Comparison of ENCODE assay signal across 8 cellular contexts in genomic region chr1:225881081-225882007, GRCh38. TPM values are rescaled to one million over a fixed set of nuclear protein-coding genes. Genes with fewer than 3 reads are reported as not detected.
DNase-seq lines count a peak whose midpoint lies in the region; ATAC-seq, FAIRE-seq and TF ChIP-seq lines count a peak whose summit lies in the region.

No MANE protein-coding gene starts in this region.

- no CpG with 5 or more reads among the region's 28 CpGs for WGBS in H9 (ENCODE audit: extremely low coverage, insufficient read length, low lambda C conversion rate)
- WGBS in GM12878 (ENCODE audit: insufficient coverage, insufficient replicate concordance, low lambda C conversion rate, missing lambda C conversion rate) = 13% methylated on average over 28 of the region's 28 CpGs

- H2BK12ac ChIP-seq in H9 (ENCODE audit: insufficient read length, low read depth, low read length) = no peak overlapping the region

- H3K4me3 ChIP-seq in BLaER1 treated with 17β-estradiol and CSF1 and Interleukin-3, amounts not matched to agents 10 nM and 100 nM = peak overlapping the region; percentile 89 to 100 (median 98)
- peak overlapping the region; percentile 88 for H3K4me3 ChIP-seq in GM12878
- H3K4me3 ChIP-seq in iPS-15b (ENCODE audit: low read depth, low read length) = peak overlapping the region; percentile 78
- H3K4me3 ChIP-seq in skeletal muscle cell (ENCODE audit: low read depth, low read length) = peak overlapping the region; percentile 96

- peaks cover 34 to 49% of the 10 kb centered on the region in 2 experiments for H3K4me1 Mint-ChIP-seq in H9

- H2AK5ac ChIP-seq in H9 (ENCODE audit: insufficient read length, low read length) = no peak overlapping the region

- H3K9me3 Mint-ChIP-seq in H9 = no peaks in the 10 kb centered on the region

- peak overlapping the region; percentile 47 for H3K18ac ChIP-seq in H9 (ENCODE audit: insufficient read length, low read depth, low read length)

- SMC1A ChIA-PET in GM12878 (lab: Charles Lee; ENCODE audit: uncharacterized antibody, unreplicated experiment) = interaction anchor here (0.8 to 5.1 kb wide), 12 partner anchors 8 to 117 kb away, joined by 3 to 29 read pairs (median 6); partner anchors contain the start of gene SRP9

- H3K27ac ChIP-seq in BLaER1 treated with 17β-estradiol and CSF1 and Interleukin-3, amounts not matched to agents 10 nM and 100 nM = peak overlapping the region; percentile 81 to 97 (median 90)
- H3K27ac ChIP-seq in H9 (ENCODE audit: insufficient read length, low read depth, low read length) (no peak overlapping the region), RWPE1 (peak overlapping the region; percentile 88), GM12878 (ENCODE audit: control insufficient read depth, insufficient read depth) (peak overlapping the region; percentile 77)

- TF ChIP-seq POLR2A in GM12878 (IDR thresholded peaks at IDR 0.05; ENCODE audit: low read depth, low read length) = no peak

- H3K79me2 ChIP-seq in H9 (ENCODE audit: insufficient read depth, low read length) (peaks cover 9% of the 10 kb centered on the region; the same call in 1 of the 2 replicates), GM12878 (ENCODE audit: control insufficient read depth, insufficient read depth, low read length) (peaks cover 30% of the 10 kb centered on the region)

- peak overlapping the region; percentile 86 to 96 (median 91) for H3K9ac ChIP-seq in BLaER1 treated with 17β-estradiol and CSF1 and Interleukin-3, amounts not matched to agents 10 nM and 100 nM
- peak overlapping the region; percentile 78 for H3K9ac ChIP-seq in H9 (ENCODE audit: extremely low read depth, insufficient read length, low read length)
- peak overlapping the region; percentile 90 for H3K9ac ChIP-seq in GM12878 (ENCODE audit: control insufficient read depth, insufficient read depth, low read length)
- H3K9ac ChIP-seq in iPS-15b (ENCODE audit: low read depth, low read length) = peak overlapping the region; percentile 73

- no peaks in the 10 kb centered on the region for H3K9me3 ChIP-seq in BLaER1 treated with 17β-estradiol and CSF1 and Interleukin-3, amounts not matched to agents 10 nM and 100 nM (replicated peaks in 1 of 11)
- H3K9me3 ChIP-seq in H9 (ENCODE audit: control insufficient read depth, low read depth, low read length) = no peaks in the 10 kb centered on the region
- H3K9me3 ChIP-seq in GM12878 (replicated peaks; ENCODE audit: control insufficient read depth, insufficient read depth, low read length) = no peaks in the 10 kb centered on the region
- H3K9me3 ChIP-seq in iPS-15b (ENCODE audit: control insufficient read depth, insufficient read depth, low read length) = no peaks in the 10 kb centered on the region

- POLR2A ChIA-PET in RWPE1 (lab: Yijun Ruan, JAX; ENCODE audit: low non-redundant PET) (interaction anchor here (2.4 kb wide), 1 partner anchor 42 kb away, joined by 22 read pairs; the partner anchor contains the start of gene PYCR2), GM12878 (lab: Charles Lee) (interaction anchor here (0.5 to 4.9 kb wide), 9 partner anchors 13 to 152 kb away, joined by 3 to 30 read pairs (median 11); partner anchors contain the start of genes PYCR2 and SRP9)

- ATAC-seq in GM12878 = peak; percentile 51

- peak overlapping the region in 2 of 3 experiments; percentile 91; a peak in 3 of 7 replicates for H3K27ac Mint-ChIP-seq in H9

- in situ Hi-C loops in GM12878 (cut with MboI) = no loop called here

- peaks cover 9 to 25% (median 10%) of the 10 kb centered on the region in 3 experiments; a peak in 5 of 7 replicates for H3K36me3 Mint-ChIP-seq in H9 (ENCODE audit: insufficient read depth in 1 of 3, low read depth in 3 of 3)

- no peak overlapping the region for H4K91ac ChIP-seq in H9 (ENCODE audit: insufficient read length, low read depth, low read length)

- H4K20me1 ChIP-seq in BLaER1 treated with 17β-estradiol and CSF1 and Interleukin-3, amounts not matched to agents 10 nM and 100 nM = peaks cover 0 to 52% (median 24%) of the 10 kb centered on the region in 11 experiments; a peak in 15 of 22 replicates
- H4K20me1 ChIP-seq in H9 (ENCODE audit: control insufficient read depth, insufficient read depth, insufficient read length) (no peaks in the 10 kb centered on the region), GM12878 (ENCODE audit: control insufficient read depth, insufficient read depth) (0 out of 2 replicates have a peak, but pooled peaks cover 3% of the 10 kb centered on the region)

- H2BK120ac ChIP-seq in H9 (ENCODE audit: low read depth, low read length, poor library complexity, severe bottlenecking) = no peak overlapping the region

- TF ChIP-seq EP300 in GM12878 (IDR thresholded peaks at IDR 0.05; ENCODE audit: borderline replicate concordance in 1 of 2, control insufficient read depth in 1 of 2, low read depth in 2 of 2, low read length in 2 of 2) = no peak

- H3K4me1 ChIP-seq in BLaER1 treated with 17β-estradiol and CSF1 and Interleukin-3, amounts not matched to agents 10 nM and 100 nM = peaks cover 49 to 64% (median 58%) of the 10 kb centered on the region in 10 experiments
- H3K4me1 ChIP-seq in H9 (ENCODE audit: insufficient read depth, low read length) = peaks cover 12% of the 10 kb centered on the region; the same call in 1 of the 2 replicates
- H3K4me1 ChIP-seq in GM12878 (ENCODE audit: control insufficient read depth, insufficient read depth, low read length) = peaks cover 30% of the 10 kb centered on the region
- peaks cover 14% of the 10 kb centered on the region for H3K4me1 ChIP-seq in iPS-15b (ENCODE audit: control insufficient read depth, insufficient read depth, low read length)

- no peak overlapping the region for H2BK5ac ChIP-seq in H9 (ENCODE audit: insufficient read length, low read length)

- no peak for TF ChIP-seq RAD21 in GM12878 (IDR thresholded peaks at IDR 0.05; ENCODE audit: insufficient read depth, low read depth, low read length)

- H4K5ac ChIP-seq in H9 (ENCODE audit: insufficient read length, low read depth, low read length) = peak overlapping the region; percentile 25

- H4K8ac ChIP-seq in H9 (replicated peaks; ENCODE audit: insufficient read length, low read depth, low read length) = no peak overlapping the region

- H3K27me3 ChIP-seq in BLaER1 treated with 17β-estradiol and CSF1 and Interleukin-3, amounts not matched to agents 10 nM and 100 nM = peaks cover 7 to 29% (median 19%) of the 10 kb centered on the region in 11 experiments
- H3K27me3 ChIP-seq in H9 (ENCODE audit: insufficient read depth, low read length) = no peaks in the 10 kb centered on the region
- no peaks in the 10 kb centered on the region for H3K27me3 ChIP-seq in GM12878 (replicated peaks in 1 of 2; ENCODE audit: control insufficient read depth in 2 of 2, insufficient read depth in 2 of 2, low read length in 1 of 2)
- H3K27me3 ChIP-seq in iPS-15b (ENCODE audit: control insufficient read depth, insufficient read depth, low read length) = no peaks in the 10 kb centered on the region

- CTCF ChIA-PET in RWPE1 (lab: Yijun Ruan, JAX) = interaction anchor here (0.6 to 2.0 kb wide), 11 partner anchors 24 to 407 kb away, joined by 3 to 11 read pairs (median 4); partner anchors contain the start of genes EPHX1 and PYCR2
- CTCF ChIA-PET in GM12878 (lab: Yijun Ruan, JAX) = interaction anchor here (0.6 to 4.9 kb wide), 15 partner anchors 9 to 399 kb away, joined by 3 to 40 read pairs (median 4); partner anchors contain the start of gene SRP9

- no peak overlapping the region for H3K56ac ChIP-seq in H9 (ENCODE audit: insufficient read length, low read depth, low read length)

- TF ChIP-seq CTCF in H9 (conservative IDR thresholded peaks at IDR 0.05) (no peak), RWPE1 (conservative IDR thresholded peaks at IDR 0.05; ENCODE audit: low read depth) (no peak), GM12878 (IDR thresholded peaks at IDR 0.05 in 2 of 3, conservative IDR thresholded peaks at IDR 0.05 in 1 of 3; ENCODE audit: control insufficient read depth in 2 of 3, extremely low read depth in 1 of 3, insufficient read depth in 1 of 3, low read depth in 3 of 3, low read length in 3 of 3) (no peak)

- no peak overlapping the region for H2BK20ac ChIP-seq in H9 (ENCODE audit: low read depth, low read length, poor library complexity, severe bottlenecking)

- no peaks in the 10 kb centered on the region for H3K79me1 ChIP-seq in H9 (ENCODE audit: insufficient read depth, low read depth, low read length, poor library complexity, severe bottlenecking)

- H3K23ac ChIP-seq in H9 (ENCODE audit: insufficient read length, low read depth, low read length) = no peak overlapping the region

- peak overlapping the region; percentile 95 to 100 (median 99) for H3K4me2 ChIP-seq in BLaER1 treated with 17β-estradiol and CSF1 and Interleukin-3, amounts not matched to agents 10 nM and 100 nM
- H3K4me2 ChIP-seq in H9 (ENCODE audit: insufficient read depth, insufficient read length, low read length) = peak overlapping the region; percentile 83
- H3K4me2 ChIP-seq in GM12878 (ENCODE audit: control insufficient read depth, insufficient read depth) = peak overlapping the region; percentile 96

- no peak overlapping the region for H3T11ph ChIP-seq in H9 (ENCODE audit: low read length)

- RAD21 ChIA-PET in GM12878 (lab: Charles Lee; ENCODE audit: unreplicated experiment) = interaction anchor here (0.8 to 3.7 kb wide), 8 partner anchors 14 to 106 kb away, joined by 3 to 37 read pairs (median 10); partner anchors contain the start of genes PYCR2 and SRP9

- BruUV-seq in GM12878 (replicated peaks; lab: Mats Ljungman, UMichigan) = no TSS peak

- intact Hi-C loops in GM12878 (cut with micrococcal nuclease; ENCODE audit: unreplicated experiment) = loop anchor here (1.0 kb wide), 1 partner anchor 16 kb away; no protein-coding TSS in a partner anchor

- peak overlapping the region; percentile 78 to 88 for H3K4me3 Mint-ChIP-seq in H9

- H3K36me3 ChIP-seq in BLaER1 treated with 17β-estradiol and CSF1 and Interleukin-3, amounts not matched to agents 10 nM and 100 nM = peaks cover 7 to 19% (median 13%) of the 10 kb centered on the region in 11 experiments; a peak in 15 of 22 replicates
- H3K36me3 ChIP-seq in GM12878 (ENCODE audit: control insufficient read depth in 2 of 2, insufficient read depth in 2 of 2, low read length in 1 of 2) (peaks cover 0 to 1% of the 10 kb centered on the region in 2 experiments; a peak in 2 of 4 replicates), iPS-15b (ENCODE audit: control insufficient read depth, insufficient read depth, low read length) (peaks cover 6% of the 10 kb centered on the region)

- peaks cover 2% of the 10 kb centered on the region; the same call in 1 of the 2 replicates for H3K27me3 Mint-ChIP-seq in H9 (ENCODE audit: low read depth)

- peak; percentile 56 for DNase-seq in H9
- peak; percentile 43 for DNase-seq in RWPE1 (ENCODE audit: low spot score)
- no peak for DNase-seq in GM12878 (ENCODE audit: low read depth, low spot score)
- DNase-seq in skeletal muscle cell (ENCODE audit: low read depth) = no peak
- no peak for DNase-seq in DMS 273 treated with DMSO at 0.1 percent for 48 hours (lab: John Stamatoyannopoulos, UW)
- DNase-seq in NCI-H82 treated with DMSO at 0.1 percent for 48 hours (lab: John Stamatoyannopoulos, UW; ENCODE audit: unreplicated experiment) = no peak

- peak overlapping the region; percentile 78 for H3K14ac ChIP-seq in H9 (ENCODE audit: insufficient read depth, low read length)

- no peak overlapping the region for H2AFZ ChIP-seq in H9 (ENCODE audit: low read length)
- H2AFZ ChIP-seq in GM12878 (ENCODE audit: control insufficient read depth, low read depth, low read length) = peak overlapping the region; percentile 93

- no peak for FAIRE-seq in GM12878 (lab: Jason Lieb, UNC)

- peaks cover 21% of the 10 kb centered on the region for H3K23me2 ChIP-seq in H9 (ENCODE audit: insufficient read length, low read depth, low read length, poor library complexity, severe bottlenecking)

- H3K4ac ChIP-seq in H9 (ENCODE audit: low read depth, low read length) = no peak overlapping the region

- H2BK15ac ChIP-seq in H9 (ENCODE audit: low read depth, low read length) = no peak overlapping the region

RNA-seq across cellular contexts. Expression of gene TMEM63A, which starts 0.8 kb away (rescaled TPM):
- total RNA-seq in H9 (2021) (75.7 and 80.7 TPM in 2 replicates), GM12878 (2014; rRNA removed) (12.0 TPM in 2 replicates), GM12878 (2014; rRNA removed; fragmentation: Illumina TruSeq; extraction: Trizol) (8.7 and 10.4 TPM in 2 replicates), GM12878 (2021) (27.6 and 31.8 TPM in 2 replicates)
- total RNA-seq in GM12878 (2013; cell fraction: nucleolus; rRNA removed) = 302 and 309 TPM in 2 replicates
- 9.4 TPM for polyA plus RNA-seq in GM12878 (2011; ENCODE audit: low read depth)
- polyA plus RNA-seq in GM12878 (2011; rRNA removed) (21.0 and 33.5 TPM in 2 replicates), GM12878 (2014; fragmentation: Illumina TruSeq; extraction: Trizol) (19.6 and 20.1 TPM in 2 replicates), GM12878 (2014; fragmentation: Nextera tagmentation; extraction: Ambion mirVana) (1 to 10 TPM; 1.3 to 1.8 TPM), GM12878 (2014; rRNA removed) (17.2 and 20.2 TPM in 2 replicates), GM12878 (2016; fragmentation: Nextera tagmentation; extraction: Ambion mirVana) (10 to 100 TPM; 14.4 to 15.9 TPM)
- 18.1 and 18.5 TPM in 2 replicates for polyA plus RNA-seq in GM12878 (2011; cell fraction: cytosol; rRNA removed)
- 203 and 271 TPM in 2 replicates for polyA plus RNA-seq in GM12878 (2011; cell fraction: nucleus; rRNA removed)
- 18.2 and 27.5 TPM in 2 replicates for polyA plus RNA-seq in GM12878 (2012)
- polyA minus RNA-seq in GM12878 (2011; rRNA and poly(A)+ RNA removed) = 37.9 and 46.4 TPM in 2 replicates
- polyA minus RNA-seq in GM12878 (2011; cell fraction: cytosol; rRNA and poly(A)+ RNA removed) = 7.7 and 11.4 TPM in 2 replicates
- polyA minus RNA-seq in GM12878 (2011; cell fraction: nucleus; rRNA and poly(A)+ RNA removed) = 61.2 and 88.9 TPM in 2 replicates

RNA-seq across cellular contexts. Expression of gene LEFTY1, which starts 7.6 kb away (rescaled TPM):
- total RNA-seq in H9 (2021) = 102 and 107 TPM in 2 replicates
- total RNA-seq in GM12878 (2013; cell fraction: nucleolus; rRNA removed) = not detected in 2 replicates
- 0.06 TPM in 1 of 2 replicates, not detected in the other for total RNA-seq in GM12878 (2014; rRNA removed)
- not detected in 2 replicates for total RNA-seq in GM12878 (2014; rRNA removed; fragmentation: Illumina TruSeq; extraction: Trizol)
- 0.27 TPM in 1 of 2 replicates, not detected in the other for total RNA-seq in GM12878 (2021)
- polyA plus RNA-seq in GM12878 (2011; ENCODE audit: low read depth) = not detected
- not detected in 2 replicates for polyA plus RNA-seq in GM12878 (2011; rRNA removed)
- polyA plus RNA-seq in GM12878 (2011; cell fraction: cytosol; rRNA removed) = 0.04 TPM in 1 of 2 replicates, not detected in the other
- polyA plus RNA-seq in GM12878 (2011; cell fraction: nucleus; rRNA removed) = 0.06 TPM in 1 of 2 replicates, not detected in the other
- polyA plus RNA-seq in GM12878 (2012) = 0.08 TPM in 1 of 2 replicates, not detected in the other
- not detected in 2 replicates for polyA plus RNA-seq in GM12878 (2014; fragmentation: Illumina TruSeq; extraction: Trizol)
- not detected for polyA plus RNA-seq in GM12878 (2014; fragmentation: Nextera tagmentation; extraction: Ambion mirVana)
- polyA plus RNA-seq in GM12878 (2014; rRNA removed) = 0.06 TPM in 1 of 2 replicates, not detected in the other
- polyA plus RNA-seq in GM12878 (2016; fragmentation: Nextera tagmentation; extraction: Ambion mirVana) = not detected
- polyA minus RNA-seq in GM12878 (2011; rRNA and poly(A)+ RNA removed) = not detected in 2 replicates
- polyA minus RNA-seq in GM12878 (2011; cell fraction: cytosol; rRNA and poly(A)+ RNA removed) = not detected in 2 replicates
- not detected in 2 replicates for polyA minus RNA-seq in GM12878 (2011; cell fraction: nucleus; rRNA and poly(A)+ RNA removed)

RNA-seq across cellular contexts. Expression of gene PYCR2, which starts 42.7 kb away (rescaled TPM):
- 104 TPM in 2 replicates for total RNA-seq in H9 (2021)
- 41.1 and 41.4 TPM in 2 replicates for total RNA-seq in GM12878 (2013; cell fraction: nucleolus; rRNA removed)
- 53.4 and 65.2 TPM in 2 replicates for total RNA-seq in GM12878 (2014; rRNA removed)
- total RNA-seq in GM12878 (2014; rRNA removed; fragmentation: Illumina TruSeq; extraction: Trizol) = 31.0 and 33.6 TPM in 2 replicates
- total RNA-seq in GM12878 (2021) = 77.2 and 81.8 TPM in 2 replicates
- polyA plus RNA-seq in GM12878 (2011; ENCODE audit: low read depth) = 22.2 TPM
- polyA plus RNA-seq in GM12878 (2011; rRNA removed) = 24.3 and 46.0 TPM in 2 replicates
- polyA plus RNA-seq in GM12878 (2011; cell fraction: cytosol; rRNA removed) = 49.9 and 63.2 TPM in 2 replicates
- polyA plus RNA-seq in GM12878 (2011; cell fraction: nucleus; rRNA removed) = 101 and 106 TPM in 2 replicates
- 45.2 and 52.3 TPM in 2 replicates for polyA plus RNA-seq in GM12878 (2012)
- polyA plus RNA-seq in GM12878 (2014; fragmentation: Illumina TruSeq; extraction: Trizol) = 19.1 and 47.0 TPM in 2 replicates
- 1 to 10 TPM; 1.7 to 5.9 TPM for polyA plus RNA-seq in GM12878 (2014; fragmentation: Nextera tagmentation; extraction: Ambion mirVana)
- 62.8 and 64.9 TPM in 2 replicates for polyA plus RNA-seq in GM12878 (2014; rRNA removed)
- 10 to 100 TPM; 74.9 to 76.3 TPM for polyA plus RNA-seq in GM12878 (2016; fragmentation: Nextera tagmentation; extraction: Ambion mirVana)
- 29.4 and 39.5 TPM in 2 replicates for polyA minus RNA-seq in GM12878 (2011; rRNA and poly(A)+ RNA removed)
- polyA minus RNA-seq in GM12878 (2011; cell fraction: cytosol; rRNA and poly(A)+ RNA removed) = 8.3 and 15.2 TPM in 2 replicates
- 20.2 and 31.1 TPM in 2 replicates for polyA minus RNA-seq in GM12878 (2011; cell fraction: nucleus; rRNA and poly(A)+ RNA removed)

RNA-seq across cellular contexts. Expression of gene LEFTY2, which starts 59.7 kb away (rescaled TPM):
- total RNA-seq in H9 (2021) (16.3 and 16.9 TPM in 2 replicates), GM12878 (2014; rRNA removed) (not detected in 2 replicates), GM12878 (2014; rRNA removed; fragmentation: Illumina TruSeq; extraction: Trizol) (not detected in 2 replicates), GM12878 (2021) (not detected in 2 replicates)
- total RNA-seq in GM12878 (2013; cell fraction: nucleolus; rRNA removed) = not detected in 2 replicates
- not detected for polyA plus RNA-seq in GM12878 (2011; ENCODE audit: low read depth)
- polyA plus RNA-seq in GM12878 (2011; rRNA removed) (not detected in 2 replicates), GM12878 (2014; fragmentation: Illumina TruSeq; extraction: Trizol) (not detected in 2 replicates), GM12878 (2014; fragmentation: Nextera tagmentation; extraction: Ambion mirVana) (not detected), GM12878 (2014; rRNA removed) (not detected in 2 replicates), GM12878 (2016; fragmentation: Nextera tagmentation; extraction: Ambion mirVana) (not detected)
- polyA plus RNA-seq in GM12878 (2011; cell fraction: cytosol; rRNA removed) = not detected in 2 replicates
- not detected in 2 replicates for polyA plus RNA-seq in GM12878 (2011; cell fraction: nucleus; rRNA removed)
- polyA plus RNA-seq in GM12878 (2012) = not detected in 2 replicates
- polyA minus RNA-seq in GM12878 (2011; rRNA and poly(A)+ RNA removed) = not detected in 2 replicates
- not detected in 2 replicates for polyA minus RNA-seq in GM12878 (2011; cell fraction: cytosol; rRNA and poly(A)+ RNA removed)
- not detected in 2 replicates for polyA minus RNA-seq in GM12878 (2011; cell fraction: nucleus; rRNA and poly(A)+ RNA removed)

Comparison
In these comparisons a context has a peak if more than half of its experiments do, and no peak if none do; other contexts are left out.
1. DNase-seq: peak in H9 (single experiment) and RWPE1 (single experiment); none in GM12878 (single experiment), skeletal muscle cell (single experiment), DMS 273 treated with DMSO at 0.1 percent for 48 hours (single experiment) and NCI-H82 treated with DMSO at 0.1 percent for 48 hours (single experiment).
2. RNA of gene LEFTY1, which starts 7.6 kb away (total RNA-seq): 102 to 107 TPM in H9; 0.06 to 0.27 TPM in GM12878; every median in the first group is over 10 times any median in the second.
3. Peak in every context shown above with its lines, with median percentiles within 50 percentile points of each other: H3K4me2 ChIP-seq, H3K4me3 ChIP-seq and H3K9ac ChIP-seq.